ENCODE assay signal across 19 cellular contexts in the genomic region with DNA sequence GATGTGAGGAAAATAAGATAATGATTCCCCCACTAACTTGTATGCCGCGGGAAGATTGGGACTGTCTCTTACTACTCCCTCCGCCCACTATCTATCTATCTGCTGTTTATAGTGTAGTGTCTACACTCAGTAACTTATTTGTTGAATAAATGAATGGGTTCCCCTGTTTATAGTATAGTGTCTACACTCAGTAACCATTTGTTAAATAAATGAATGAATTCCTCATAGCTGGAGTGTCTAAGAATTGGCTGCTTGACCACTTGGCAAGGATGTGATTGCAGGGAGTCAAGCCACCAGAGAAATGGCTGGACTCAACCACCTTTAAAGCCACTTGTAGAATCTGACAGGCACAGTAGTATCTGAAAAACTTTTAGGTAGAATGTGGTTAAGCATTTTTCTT.
"Had no signal": no experiment of that assay in that cellular context is flagged by ENCODE, and none has a peak within 500 bp of the region (broad histone marks: within the 10 kb centered on the region; RNA-seq: fewer than 3 reads in every experiment).

No MANE protein-coding gene starts in this region.

- ATAC-seq: gastrocnemius medialis; left cardiac atrium; naive thymus-derived CD4-positive, alpha-beta T cell; sciatic nerve; stimulated activated memory B cell treated with anti-CD40 and anti-IgM and Interleukin-4, amounts not matched to agents 10 μg/mL and 1 μg/mL and 100 μg/mL, for 72 hours had no signal

- H3K4me3 ChIP-seq: dorsolateral prefrontal cortex, gastrocnemius medialis, left ventricle myocardium inferior, lung, spleen, testis, tibial nerve had no signal

- H3K36me3 ChIP-seq: gastrocnemius medialis had no signal

- H3K27me3 ChIP-seq: dorsolateral prefrontal cortex, gastrocnemius medialis, spleen, testis, tibial nerve had no signal

- H3K4me1 ChIP-seq: testis had no signal

- DNase-seq: cortex of kidney; dorsolateral prefrontal cortex; effector CD8-positive, alpha-beta T cell; gastrocnemius medialis; glutamatergic neuron; kidney; left cardiac atrium; left ventricle myocardium inferior; naive thymus-derived CD4-positive, alpha-beta T cell; nephron progenitor cell; spleen; stimulated activated CD4-positive, alpha-beta T cell treated with anti-CD3 and anti-CD28 coated beads, Interleukin-15, amount 100 ng/mL, for 24 hours; stimulated activated CD4-positive, alpha-beta T cell treated with anti-CD3 and anti-CD28 coated beads, Interleukin-1b, Interleukin-23, amount 100 ng/mL, for 48 hours; stimulated activated CD4-positive, alpha-beta T cell treated with anti-CD3 and anti-CD28 coated beads, Interleukin-4, amount 100 ng/mL, for 24 hours; testis had no signal

- H3K9me3 ChIP-seq: gastrocnemius medialis, left ventricle myocardium inferior, spleen, testis, tibial nerve had no signal

- H3K27ac ChIP-seq: gastrocnemius medialis, left ventricle myocardium inferior, spleen, testis, tibial nerve had no signal
